22 cellular contexts compared by ENCODE assay signal in genomic region chr20:50681359-50682064, GRCh38. TPM values are rescaled to one million over a fixed set of nuclear protein-coding genes. Genes with fewer than 3 reads are reported as not detected.
"Had no signal": no experiment of that assay in that cellular context is flagged by ENCODE, and none has a peak within 500 bp of the region (broad histone marks: within the 10 kb centered on the region; RNA-seq: fewer than 3 reads in every experiment).

No MANE protein-coding gene starts in this region.

- H3K4me3 Mint-ChIP-seq: activated CD4-positive, alpha-beta T cell treated with anti-CD3 and anti-CD28 coated beads, Interleukin-2, amount 10 ng/mL, durations not matched to agents 7 days and 5 days; activated CD8-positive, alpha-beta memory T cell treated with anti-CD3 and anti-CD28 coated beads, Interleukin-2, amount 10 ng/mL, durations not matched to agents 7 days and 5 days; activated CD8-positive, alpha-beta T cell treated with anti-CD3 and anti-CD28 coated beads for 36 hours; dendritic cell treated with granulocyte-macrophage colony-stimulating factor and Interleukin-4, amounts not matched to agents 40 ng/mL and 50 ng/mL, for 4 days; mesothelial cell of epicardium; natural killer cell had no signal

- DNase-seq: activated CD4-positive, alpha-beta T cell treated with anti-CD3 and anti-CD28 coated beads, Interleukin-2, amount 10 ng/mL, durations not matched to agents 7 days and 5 days; activated CD4-positive, CD25-positive, alpha-beta regulatory T cell treated with anti-CD3 and anti-CD28 coated beads, Interleukin-2, amount 50 U/mL, for 72 hours; activated CD8-positive, alpha-beta memory T cell treated with anti-CD3 and anti-CD28 coated beads, Interleukin-2, amount 10 ng/mL, durations not matched to agents 7 days and 5 days; activated CD8-positive, alpha-beta T cell treated with anti-CD3 and anti-CD28 coated beads for 36 hours; activated effector memory CD4-positive, alpha-beta T cell treated with anti-CD3 and anti-CD28 coated beads, Interleukin-2, amount 50 U/mL, for 16 hours; activated naive CD4-positive, alpha-beta T cell treated with anti-CD3 and anti-CD28 coated beads, Interleukin-2, amount 50 U/mL, for 16 hours; activated T-cell treated with anti-CD3 and anti-CD28 coated beads for 4 hours; aorta; brain microvascular endothelial cell; caudate nucleus; effector CD4-positive, alpha-beta T cell; left ventricle myocardium inferior; natural killer cell; spleen; stimulated activated CD4-positive, alpha-beta T cell treated with anti-CD3 and anti-CD28 coated beads, Interleukin-4, amount 100 ng/mL, for 24 hours; stimulated activated naive CD4-positive, alpha-beta T cell treated with Interleukin-2 at 50 U/mL for 16 hours; WERI-Rb-1 had no signal

- H3K27me3 Mint-ChIP-seq: activated CD4-positive, alpha-beta T cell treated with anti-CD3 and anti-CD28 coated beads, Interleukin-2, amount 10 ng/mL, durations not matched to agents 7 days and 5 days; activated CD8-positive, alpha-beta T cell treated with anti-CD3 and anti-CD28 coated beads for 36 hours; progenitor cell of endocrine pancreas had no signal

- H3K27ac ChIP-seq: brain microvascular endothelial cell, spleen, thoracic aorta, WERI-Rb-1 had no signal

- H3K36me3 ChIP-seq: brain microvascular endothelial cell, left ventricle myocardium inferior, spleen, thoracic aorta, WERI-Rb-1 had no signal

- H3K4me1 Mint-ChIP-seq: activated CD4-positive, alpha-beta T cell treated with anti-CD3 and anti-CD28 coated beads, Interleukin-2, amount 10 ng/mL, durations not matched to agents 7 days and 5 days; activated CD8-positive, alpha-beta memory T cell treated with anti-CD3 and anti-CD28 coated beads, Interleukin-2, amount 10 ng/mL, durations not matched to agents 7 days and 5 days; natural killer cell had no signal

- H3K4me3 ChIP-seq: left ventricle myocardium inferior, spleen, thoracic aorta had no signal

- ATAC-seq: activated CD8-positive, alpha-beta memory T cell treated with anti-CD3 and anti-CD28 coated beads, Interleukin-2, amount 10 ng/mL, durations not matched to agents 7 days and 5 days; activated CD8-positive, alpha-beta T cell treated with anti-CD3 and anti-CD28 coated beads for 36 hours; natural killer cell had no signal

- H3K27ac Mint-ChIP-seq: activated CD4-positive, alpha-beta T cell treated with anti-CD3 and anti-CD28 coated beads, Interleukin-2, amount 10 ng/mL, durations not matched to agents 7 days and 5 days; activated CD8-positive, alpha-beta memory T cell treated with anti-CD3 and anti-CD28 coated beads, Interleukin-2, amount 10 ng/mL, durations not matched to agents 7 days and 5 days; activated CD8-positive, alpha-beta T cell treated with anti-CD3 and anti-CD28 coated beads for 36 hours; dendritic cell treated with granulocyte-macrophage colony-stimulating factor and Interleukin-4, amounts not matched to agents 40 ng/mL and 50 ng/mL, for 4 days; mesothelial cell of epicardium; natural killer cell; progenitor cell of endocrine pancreas had no signal

- H3K36me3 Mint-ChIP-seq: activated CD8-positive, alpha-beta memory T cell treated with anti-CD3 and anti-CD28 coated beads, Interleukin-2, amount 10 ng/mL, durations not matched to agents 7 days and 5 days; mesothelial cell of epicardium; natural killer cell had no signal

- H3K27me3 ChIP-seq: brain microvascular endothelial cell, spleen had no signal

- H3K9me3 Mint-ChIP-seq: activated CD4-positive, alpha-beta T cell treated with anti-CD3 and anti-CD28 coated beads, Interleukin-2, amount 10 ng/mL, durations not matched to agents 7 days and 5 days; activated CD8-positive, alpha-beta T cell treated with anti-CD3 and anti-CD28 coated beads for 36 hours; dendritic cell treated with granulocyte-macrophage colony-stimulating factor and Interleukin-4, amounts not matched to agents 40 ng/mL and 50 ng/mL, for 4 days; mesothelial cell of epicardium; natural killer cell had no signal

- H3K9me3 ChIP-seq: left ventricle myocardium inferior, spleen, thoracic aorta had no signal

RNA-seq across cellular contexts. Expression of gene RIPOR3, which starts 9.8 kb away (rescaled TPM):
- total RNA-seq: activated CD4-positive, alpha-beta T cell treated with anti-CD3 and anti-CD28 coated beads, Interleukin-2, amount 10 ng/mL, durations not matched to agents 7 days and 5 days; activated CD8-positive, alpha-beta memory T cell treated with anti-CD3 and anti-CD28 coated beads, Interleukin-2, amount 10 ng/mL, durations not matched to agents 7 days and 5 days; activated CD8-positive, alpha-beta T cell treated with anti-CD3 and anti-CD28 coated beads for 36 hours; T-helper 2 cell treated with Interferon-gamma antibody and Interleukin-4, amounts not matched to agents 100 ng/mL and 5 ng/mL, for 36 hours had no signal
